Comparison of ENCODE assay signal across 10 cellular contexts in genomic region chr11:66857927-66858185, GRCh38. TPM values are rescaled to one million over a fixed set of nuclear protein-coding genes. Genes with fewer than 3 reads are reported as not detected.
DNase-seq lines count a peak whose midpoint lies in the region; ATAC-seq and TF ChIP-seq lines count a peak whose summit lies in the region.
"Had no signal": no experiment of that assay in that cellular context is flagged by ENCODE, and none has a peak within 500 bp of the region (broad histone marks: within the 10 kb centered on the region; RNA-seq: fewer than 3 reads in every experiment).

No MANE protein-coding gene starts in this region.

- POLR2A ChIA-PET in activated B cell treated with CpG ODN at 0.5 μM for 24 hours (lab: Charles Lee) = no interaction called here

- no peak for TF ChIP-seq CTCF in activated B cell treated with CpG ODN at 0.5 μM for 24 hours (IDR thresholded peaks at IDR 0.05)

- no peak for ATAC-seq in activated B cell treated with CpG ODN at 0.5 μM for 24 hours (ENCODE audit: low read depth)
- no peak for ATAC-seq in HG02623 (IDR thresholded peaks at IDR 0.05; ENCODE audit: unreplicated experiment)
- no peak for ATAC-seq in HG03175 (IDR thresholded peaks at IDR 0.05; ENCODE audit: unreplicated experiment)

- intact Hi-C loops in activated B cell treated with CpG ODN at 0.5 μM for 24 hours (cut with micrococcal nuclease) = no loop called here

- no peaks in the 10 kb centered on the region for H3K36me3 Mint-ChIP-seq in activated naive CD4-positive, alpha-beta T cell treated with anti-CD3 and anti-CD28 coated beads, Interleukin-2, amount 50 U/mL, for 24 hours
- H3K36me3 Mint-ChIP-seq in activated B cell treated with CpG ODN at 0.5 μM for 24 hours (ENCODE audit: low read depth) = no peaks in the 10 kb centered on the region

- no peaks in the 10 kb centered on the region for H3K9me3 Mint-ChIP-seq in activated naive CD4-positive, alpha-beta T cell treated with anti-CD3 and anti-CD28 coated beads, Interleukin-2, amount 50 U/mL, for 24 hours
- H3K9me3 Mint-ChIP-seq in activated B cell treated with CpG ODN at 0.5 μM for 24 hours = no peaks in the 10 kb centered on the region

- no peaks in the 10 kb centered on the region for H3K4me1 Mint-ChIP-seq in activated naive CD4-positive, alpha-beta T cell treated with anti-CD3 and anti-CD28 coated beads, Interleukin-2, amount 50 U/mL, for 24 hours
- H3K4me1 Mint-ChIP-seq in activated B cell treated with CpG ODN at 0.5 μM for 24 hours = peaks cover 7% of the 10 kb centered on the region

- CTCF ChIA-PET in activated B cell treated with CpG ODN at 0.5 μM for 24 hours (lab: Charles Lee) = no interaction called here

- H3K4me3 ChIP-seq in iPS-11a (ENCODE audit: low read depth, low read length) = peak overlapping the region; percentile 75

- no peaks in the 10 kb centered on the region for H3K27me3 Mint-ChIP-seq in activated naive CD4-positive, alpha-beta T cell treated with anti-CD3 and anti-CD28 coated beads, Interleukin-2, amount 50 U/mL, for 24 hours
- no peaks in the 10 kb centered on the region for H3K27me3 Mint-ChIP-seq in activated B cell treated with CpG ODN at 0.5 μM for 24 hours

- DNase-seq in activated naive CD4-positive, alpha-beta T cell treated with Interleukin-2 at 50 U/mL for 16 hours = no peak
- DNase-seq in activated B cell treated with CpG ODN at 0.5 μM for 24 hours (no peak), NCI-H2171 treated with DMSO at 0.1 percent for 48 hours (lab: John Stamatoyannopoulos, UW) (no peak), NCI-H748 (lab: John Stamatoyannopoulos, UW; ENCODE audit: unreplicated experiment) (no peak)
- DNase-seq: DMS153, hypothalamus had no signal

- H3K4me3 Mint-ChIP-seq in activated naive CD4-positive, alpha-beta T cell treated with anti-CD3 and anti-CD28 coated beads, Interleukin-2, amount 50 U/mL, for 24 hours = peak overlapping the region; percentile 82
- H3K4me3 Mint-ChIP-seq in activated B cell treated with CpG ODN at 0.5 μM for 24 hours = peak overlapping the region; percentile 64

- H3K27ac Mint-ChIP-seq in activated naive CD4-positive, alpha-beta T cell treated with anti-CD3 and anti-CD28 coated beads, Interleukin-2, amount 50 U/mL, for 24 hours = no peak overlapping the region
- H3K27ac Mint-ChIP-seq in activated B cell treated with CpG ODN at 0.5 μM for 24 hours = no peak overlapping the region

RNA-seq across cellular contexts. Expression of gene LRFN4, which starts 1.0 kb away (rescaled TPM):
- 3.4 and 3.8 TPM in 2 replicates for total RNA-seq in activated B cell treated with CpG ODN at 0.5 μM for 24 hours

RNA-seq across cellular contexts. Expression of gene RCE1, which starts 14.6 kb away (rescaled TPM):
- total RNA-seq in activated B cell treated with CpG ODN at 0.5 μM for 24 hours = 20.1 and 21.4 TPM in 2 replicates
